ENCODE assay signal across 17 cellular contexts in the genomic region with DNA sequence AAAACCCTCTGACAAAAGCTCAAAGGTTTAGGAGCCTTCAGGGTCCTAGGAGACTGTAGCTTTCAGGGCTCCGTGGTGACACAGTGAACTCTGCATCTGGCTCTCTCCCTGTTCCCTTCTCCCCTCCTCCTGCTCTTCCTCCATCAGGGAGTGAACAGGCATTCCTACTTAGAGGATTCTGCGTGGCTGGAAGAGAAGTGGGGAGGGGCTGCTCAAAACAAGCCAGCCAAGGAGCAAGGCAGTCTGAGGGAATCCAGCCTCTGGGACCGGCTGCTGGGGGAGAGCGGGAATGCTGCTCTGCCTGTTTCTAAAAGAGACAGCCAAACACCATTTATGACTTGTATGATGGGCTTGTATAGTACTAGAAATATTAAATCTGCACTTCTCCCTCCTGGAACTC. TPM values are rescaled to one million over a fixed set of nuclear protein-coding genes. Genes with fewer than 3 reads are reported as not detected.
DNase-seq lines count a peak whose midpoint lies in the region; ATAC-seq and TF ChIP-seq lines count a peak whose summit lies in the region.
"Had no signal": no experiment of that assay in that cellular context is flagged by ENCODE, and none has a peak within 500 bp of the region (broad histone marks: within the 10 kb centered on the region; RNA-seq: fewer than 3 reads in every experiment).

No MANE protein-coding gene starts in this region.

- H3K4me3 ChIP-seq in cardiac muscle cell (no peak overlapping the region), right atrium auricular region (no peak overlapping the region), gastroesophageal sphincter (no peak overlapping the region), neutrophil (ENCODE audit: low read depth in 1 of 2, low read length in 1 of 2) (peak overlapping the region; percentile 41 to 55), vagina (no peak overlapping the region), coronary artery (no peak overlapping the region)
- H3K4me3 ChIP-seq: A549, GM23248, thyroid gland had no signal

- H3K9me3 ChIP-seq in cardiac muscle cell (ENCODE audit: low read depth) (no peaks in the 10 kb centered on the region), right atrium auricular region (no peaks in the 10 kb centered on the region), gastroesophageal sphincter (no peaks in the 10 kb centered on the region), neutrophil (no peaks in the 10 kb centered on the region), vagina (no peaks in the 10 kb centered on the region)
- H3K9me3 ChIP-seq: A549, thyroid gland had no signal

- H3K27ac ChIP-seq in cardiac muscle cell (no peak overlapping the region), right atrium auricular region (no peak overlapping the region), gastroesophageal sphincter (peak overlapping the region in 3 of 4 donors; percentile 53 to 78 (median 61)), neutrophil (peak overlapping the region; percentile 86), vagina (peak overlapping the region; percentile 79), coronary artery (peak overlapping the region in 1 of 2 donors; percentile 67)
- H3K27ac ChIP-seq: A549, GM23248 had no signal

- intact Hi-C loops in vagina (cut with DNase I) = loop anchor here (5.0 kb wide), 1 partner anchor 59 kb away; no protein-coding TSS in a partner anchor

- TF ChIP-seq POLR2A in gastroesophageal sphincter (IDR thresholded peaks at IDR 0.05) (no peak), vagina (IDR thresholded peaks at IDR 0.05) (no peak)

- 31 to 67% methylated on average over 1 to 2 of the region's 4 CpGs for WGBS in gastroesophageal sphincter (ENCODE audit: low coverage in 1 of 2), 2 donors

- no peaks in the 10 kb centered on the region for H3K4me1 ChIP-seq in cardiac muscle cell (ENCODE audit: low read depth)
- peaks cover 0 to 33% of the 10 kb centered on the region in 2 donors for H3K4me1 ChIP-seq in right atrium auricular region
- peaks cover 0 to 54% (median 17%) of the 10 kb centered on the region in 3 donors for H3K4me1 ChIP-seq in gastroesophageal sphincter
- peaks cover 67 to 69% of the 10 kb centered on the region in 2 experiments for H3K4me1 ChIP-seq in neutrophil (ENCODE audit: control insufficient read depth in 1 of 2, insufficient read depth in 1 of 2, low read depth in 1 of 2, low read length in 1 of 2)
- H3K4me1 ChIP-seq in vagina = peaks cover 24% of the 10 kb centered on the region
- H3K4me1 ChIP-seq: A549 had no signal

- peaks cover 10% of the 10 kb centered on the region for H3K36me3 ChIP-seq in cardiac muscle cell
- peaks cover 24% of the 10 kb centered on the region for H3K36me3 ChIP-seq in right atrium auricular region
- H3K36me3 ChIP-seq in gastroesophageal sphincter = peaks cover 0 to 64% of the 10 kb centered on the region in 2 donors
- no peaks in the 10 kb centered on the region for H3K36me3 ChIP-seq in neutrophil
- H3K36me3 ChIP-seq in vagina = peaks cover 0 to 4% of the 10 kb centered on the region in 2 donors

- TF ChIP-seq EP300 in gastroesophageal sphincter (IDR thresholded peaks at IDR 0.05) = no peak

- no peaks in the 10 kb centered on the region for H3K27me3 ChIP-seq in cardiac muscle cell
- no peaks in the 10 kb centered on the region for H3K27me3 ChIP-seq in right atrium auricular region
- no peaks in the 10 kb centered on the region for H3K27me3 ChIP-seq in gastroesophageal sphincter
- no peaks in the 10 kb centered on the region for H3K27me3 ChIP-seq in neutrophil
- H3K27me3 ChIP-seq in vagina = no peaks in the 10 kb centered on the region
- H3K27me3 ChIP-seq: thyroid gland had no signal

- no peak for TF ChIP-seq CTCF in cardiac muscle cell (IDR thresholded peaks at IDR 0.05; ENCODE audit: low read depth, low read length)
- no peak for TF ChIP-seq CTCF in right atrium auricular region (IDR thresholded peaks at IDR 0.05)
- TF ChIP-seq CTCF in gastroesophageal sphincter (IDR thresholded peaks at IDR 0.05) = no peak
- TF ChIP-seq CTCF in neutrophil (IDR thresholded peaks at IDR 0.05) = no peak
- TF ChIP-seq CTCF in vagina (IDR thresholded peaks at IDR 0.05) = no peak
- TF ChIP-seq CTCF in coronary artery (IDR thresholded peaks at IDR 0.05) = no peak

- ATAC-seq in gastroesophageal sphincter = no peak
- ATAC-seq: A549 had no signal

- DNase-seq in cardiac muscle cell (ENCODE audit: low read depth in 1 of 2, low spot score in 1 of 2) (peak; percentile 4 to 36), right atrium auricular region (ENCODE audit: low spot score) (no peak), vagina (ENCODE audit: extremely low spot score in 2 of 2) (no peak), inferior parietal cortex (ENCODE audit: extremely low spot score) (no peak), coronary artery (ENCODE audit: low spot score) (no peak), globus pallidus (ENCODE audit: low spot score) (no peak)
- DNase-seq: activated gamma-delta T cell; CD4-positive, alpha-beta memory T cell; GM23248; naive thymus-derived CD8-positive, alpha-beta T cell; NCI-H2029; RPMI8226; stimulated activated CD4-positive, alpha-beta T cell treated with anti-CD3 and anti-CD28 coated beads, Interleukin-2, amount 100 ng/mL, for 48 hours; thyroid gland had no signal

RNA-seq across cellular contexts. Expression of a gene that starts 49.5 kb away (rescaled TPM):
- total RNA-seq in cardiac muscle cell (8.5 and 11.4 TPM in 2 replicates), right atrium auricular region (10 to 100 TPM; 12.8 to 28.5 TPM), gastroesophageal sphincter (10 to 100 TPM; 25.4 to 50.2 (median 31.8) TPM), vagina (20.6 TPM)
- polyA plus RNA-seq in cardiac muscle cell = 13.1 and 14.6 TPM in 2 replicates

RNA-seq across cellular contexts. Expression of a gene that starts 59.0 kb away (rescaled TPM):
- 72.4 and 153 TPM in 2 replicates for total RNA-seq in cardiac muscle cell
- polyA plus RNA-seq in cardiac muscle cell = 65.0 and 104 TPM in 2 replicates
- 10 to 100 TPM; 38.6 to 42.7 TPM for total RNA-seq in right atrium auricular region
- 10 to 100 TPM; 32.1 to 73.2 (median 54.6) TPM for total RNA-seq in gastroesophageal sphincter
- 92.8 TPM for total RNA-seq in vagina

Comparison
In these comparisons a context has a peak if more than half of its experiments do, and no peak if none do; other contexts are left out.
1. DNase-seq: peak in cardiac muscle cell (2 of 2); none in right atrium auricular region (single experiment), vagina (0 of 2), inferior parietal cortex (single experiment), coronary artery (single experiment) and globus pallidus (single experiment).
2. H3K27ac ChIP-seq: peak in gastroesophageal sphincter (3 of 4), neutrophil (single experiment) and vagina (single experiment); none in cardiac muscle cell (single experiment) and right atrium auricular region (0 of 2).
3. H3K4me3 ChIP-seq: peak in neutrophil (2 of 2); none in cardiac muscle cell (single experiment), right atrium auricular region (0 of 2), gastroesophageal sphincter (0 of 2), vagina (0 of 2) and coronary artery (single experiment).